Comparison of ENCODE assay signal across 18 cellular contexts in genomic region chr15:93250212-93250611, GRCh38.
"Had no signal": no experiment of that assay in that cellular context is flagged by ENCODE, and none has a peak within 500 bp of the region (broad histone marks: within the 10 kb centered on the region; RNA-seq: fewer than 3 reads in every experiment).

No MANE protein-coding gene starts in this region.

- H3K4me3 ChIP-seq: body of pancreas, tibial nerve had no signal

- H3K9me3 ChIP-seq: body of pancreas, tibial nerve had no signal

- H3K4me1 ChIP-seq: body of pancreas had no signal

- H3K36me3 Mint-ChIP-seq: activated CD8-positive, alpha-beta memory T cell treated with anti-CD3 and anti-CD28 coated beads, Interleukin-2, amount 10 ng/mL, durations not matched to agents 7 days and 5 days; natural killer cell had no signal

- H3K36me3 ChIP-seq: tibial nerve had no signal

- H3K9me3 Mint-ChIP-seq: activated naive CD4-positive, alpha-beta T cell treated with anti-CD3 and anti-CD28 coated beads, Interleukin-2, amount 50 U/mL, for 24 hours; activated T-cell treated with anti-CD3 and anti-CD28 coated beads, Interleukin-2, amount 50 U/mL, for 24 hours; central memory CD8-positive, alpha-beta T cell; endodermal cell; natural killer cell had no signal

- ATAC-seq: activated CD8-positive, alpha-beta memory T cell treated with anti-CD3 and anti-CD28 coated beads, Interleukin-2, amount 10 ng/mL, durations not matched to agents 7 days and 5 days; body of pancreas; natural killer cell had no signal

- H3K27ac ChIP-seq: body of pancreas, tibial nerve had no signal

- H3K27me3 ChIP-seq: body of pancreas, tibial nerve had no signal

- DNase-seq: activated CD4-positive, alpha-beta T cell treated with anti-CD3 and anti-CD28 coated beads, Interleukin-2, amount 50 U/mL, for 48 hours; activated CD4-positive, CD25-positive, alpha-beta regulatory T cell treated with anti-CD3 and anti-CD28 coated beads, Interleukin-2, amount 50 U/mL, for 72 hours; activated CD8-positive, alpha-beta memory T cell treated with anti-CD3 and anti-CD28 coated beads, Interleukin-2, amount 10 ng/mL, durations not matched to agents 7 days and 5 days; activated effector memory CD4-positive, alpha-beta T cell treated with Interleukin-2 at 50 U/mL for 16 hours; activated T-cell treated with anti-CD3 and anti-CD28 coated beads, Interleukin-2, amount 50 U/mL, for 24 hours; dermis blood vessel endothelial cell; endodermal cell; erythroblast; hypothalamus; left cardiac atrium; mammary epithelial cell; natural killer cell; occipital lobe; SW 1271 had no signal

- H3K27ac Mint-ChIP-seq: activated CD8-positive, alpha-beta memory T cell treated with anti-CD3 and anti-CD28 coated beads, Interleukin-2, amount 10 ng/mL, durations not matched to agents 7 days and 5 days; activated naive CD4-positive, alpha-beta T cell treated with anti-CD3 and anti-CD28 coated beads, Interleukin-2, amount 50 U/mL, for 24 hours; activated T-cell treated with anti-CD3 and anti-CD28 coated beads, Interleukin-2, amount 50 U/mL, for 24 hours; endodermal cell; natural killer cell had no signal

- H3K4me3 Mint-ChIP-seq: activated CD8-positive, alpha-beta memory T cell treated with anti-CD3 and anti-CD28 coated beads, Interleukin-2, amount 10 ng/mL, durations not matched to agents 7 days and 5 days; activated naive CD4-positive, alpha-beta T cell treated with anti-CD3 and anti-CD28 coated beads, Interleukin-2, amount 50 U/mL, for 24 hours; activated T-cell treated with anti-CD3 and anti-CD28 coated beads, Interleukin-2, amount 50 U/mL, for 24 hours; central memory CD8-positive, alpha-beta T cell; endodermal cell; natural killer cell had no signal

- H3K4me1 Mint-ChIP-seq: activated CD8-positive, alpha-beta memory T cell treated with anti-CD3 and anti-CD28 coated beads, Interleukin-2, amount 10 ng/mL, durations not matched to agents 7 days and 5 days; central memory CD8-positive, alpha-beta T cell; natural killer cell had no signal
